In genomic region chr15:57237282-57237642, GRCh38 we compare ENCODE assay signal across 9 cellular contexts.
DNase-seq lines count a peak whose midpoint lies in the region; ATAC-seq and TF ChIP-seq lines count a peak whose summit lies in the region.
"Had no signal": no experiment of that assay in that cellular context is flagged by ENCODE, and none has a peak within 500 bp of the region (broad histone marks: within the 10 kb centered on the region; RNA-seq: fewer than 3 reads in every experiment).

No MANE protein-coding gene starts in this region.

- CTCF ChIA-PET in activated CD8-positive, alpha-beta T cell treated with anti-CD3 and anti-CD28 coated beads, Interleukin-2, amount 10 ng/mL, durations not matched to agents 7 days and 5 days (lab: Charles Lee): no interaction called here

- no peak overlapping the region for H3K4me3 Mint-ChIP-seq in chondrocyte (ENCODE audit: unreplicated experiment)
- H3K4me3 Mint-ChIP-seq in neural crest cell: peak overlapping the region; percentile 67
- no peak overlapping the region for H3K4me3 Mint-ChIP-seq in activated CD8-positive, alpha-beta T cell treated with anti-CD3 and anti-CD28 coated beads, Interleukin-2, amount 10 ng/mL, durations not matched to agents 7 days and 5 days

- peaks cover 35% of the 10 kb centered on the region for H3K4me1 Mint-ChIP-seq in chondrocyte (ENCODE audit: low read depth)
- peaks cover 55% of the 10 kb centered on the region for H3K4me1 Mint-ChIP-seq in neural crest cell
- H3K4me1 Mint-ChIP-seq in activated CD8-positive, alpha-beta T cell treated with anti-CD3 and anti-CD28 coated beads, Interleukin-2, amount 10 ng/mL, durations not matched to agents 7 days and 5 days (ENCODE audit: low read depth): no peaks in the 10 kb centered on the region

- POLR2A ChIA-PET in activated CD8-positive, alpha-beta T cell treated with anti-CD3 and anti-CD28 coated beads, Interleukin-2, amount 10 ng/mL, durations not matched to agents 7 days and 5 days (lab: Charles Lee): no interaction called here

- peak; percentile 56 for DNase-seq in ELF-1 (ENCODE audit: low read depth, low spot score)
- DNase-seq in NCI-H2081 treated with DMSO at 0.1 percent for 48 hours (lab: John Stamatoyannopoulos, UW): peak; percentile 57
- no peak for DNase-seq in chondrocyte (ENCODE audit: low spot score)
- DNase-seq in neural crest cell (ENCODE audit: low read depth, low spot score): no peak
- no peak for DNase-seq in activated CD4-positive, CD25-positive, alpha-beta regulatory T cell (lab: John Stamatoyannopoulos, UW)
- DNase-seq in activated CD8-positive, alpha-beta T cell treated with anti-CD3 and anti-CD28 coated beads, Interleukin-2, amount 10 ng/mL, durations not matched to agents 7 days and 5 days: no peak
- DNase-seq in NCI-H1048 (lab: John Stamatoyannopoulos, UW): no peak
- DNase-seq in effector CD8-positive, alpha-beta T cell (lab: John Stamatoyannopoulos, UW): no peak
- DNase-seq: SIG-M5 had no signal

- H3K27ac Mint-ChIP-seq in chondrocyte (ENCODE audit: unreplicated experiment): peak overlapping the region; percentile 94
- peak overlapping the region; percentile 75 for H3K27ac Mint-ChIP-seq in neural crest cell (ENCODE audit: unreplicated experiment)
- no peak overlapping the region for H3K27ac Mint-ChIP-seq in activated CD8-positive, alpha-beta T cell treated with anti-CD3 and anti-CD28 coated beads, Interleukin-2, amount 10 ng/mL, durations not matched to agents 7 days and 5 days

- ATAC-seq in activated CD8-positive, alpha-beta T cell treated with anti-CD3 and anti-CD28 coated beads, Interleukin-2, amount 10 ng/mL, durations not matched to agents 7 days and 5 days: no peak

- TF ChIP-seq CTCF in chondrocyte (IDR thresholded peaks at IDR 0.05) (no peak), neural crest cell (conservative IDR thresholded peaks at IDR 0.05) (no peak)

- H3K27me3 Mint-ChIP-seq in chondrocyte (ENCODE audit: low read depth) (no peaks in the 10 kb centered on the region), neural crest cell (ENCODE audit: low read depth) (no peaks in the 10 kb centered on the region)
- H3K27me3 Mint-ChIP-seq in activated CD8-positive, alpha-beta T cell treated with anti-CD3 and anti-CD28 coated beads, Interleukin-2, amount 10 ng/mL, durations not matched to agents 7 days and 5 days (ENCODE audit: low read depth): no peaks in the 10 kb centered on the region

- H3K9me3 Mint-ChIP-seq in chondrocyte (ENCODE audit: low read depth): no peaks in the 10 kb centered on the region
- H3K9me3 Mint-ChIP-seq in neural crest cell: peaks cover 3% of the 10 kb centered on the region
- no peaks in the 10 kb centered on the region for H3K9me3 Mint-ChIP-seq in activated CD8-positive, alpha-beta T cell treated with anti-CD3 and anti-CD28 coated beads, Interleukin-2, amount 10 ng/mL, durations not matched to agents 7 days and 5 days (ENCODE audit: insufficient read depth)

- H3K36me3 Mint-ChIP-seq in chondrocyte (ENCODE audit: low read depth): peaks cover 25% of the 10 kb centered on the region
- H3K36me3 Mint-ChIP-seq in neural crest cell (ENCODE audit: low read depth): peaks cover 35% of the 10 kb centered on the region
- peaks cover 19% of the 10 kb centered on the region for H3K36me3 Mint-ChIP-seq in activated CD8-positive, alpha-beta T cell treated with anti-CD3 and anti-CD28 coated beads, Interleukin-2, amount 10 ng/mL, durations not matched to agents 7 days and 5 days (ENCODE audit: low read depth)

Comparison
In these comparisons a context has a peak if more than half of its experiments do, and no peak if none do; other contexts are left out.
1. DNase-seq: peak in ELF-1 (single experiment) and NCI-H2081 treated with DMSO at 0.1 percent for 48 hours (single experiment); none in chondrocyte (single experiment), neural crest cell (single experiment), activated CD4-positive, CD25-positive, alpha-beta regulatory T cell (0 of 4), activated CD8-positive, alpha-beta T cell treated with anti-CD3 and anti-CD28 coated beads, Interleukin-2, amount 10 ng/mL, durations not matched to agents 7 days and 5 days (single experiment), NCI-H1048 (single experiment) and effector CD8-positive, alpha-beta T cell (single experiment).